1 cellular context compared by ENCODE assay signal in genomic region chr14:77032854-77033621, GRCh38.
TF ChIP-seq lines count a peak whose summit lies in the region.

No MANE protein-coding gene starts in this region.

TF ChIP-seq in HepG2, 621 proteins besides CTCF, POLR2A, EP300 and RAD21 (continued from another document and continues in another):
- no peak for TF ChIP-seq AFF4 (CRISPR knock-in tag; IDR thresholded peaks at IDR 0.05)
- TF ChIP-seq ARID3A (IDR thresholded peaks at IDR 0.05; ENCODE audit: low read depth, low read length), result no peak
- no peak for TF ChIP-seq PRDM15 (CRISPR knock-in tag; IDR thresholded peaks at IDR 0.05)
- TF ChIP-seq HMGA1 (CRISPR knock-in tag; conservative IDR thresholded peaks at IDR 0.05), result no peak
- TF ChIP-seq MYPOP (CRISPR knock-in tag; IDR thresholded peaks at IDR 0.05), result no peak
- TF ChIP-seq ZNF558 (CRISPR knock-in tag; IDR thresholded peaks at IDR 0.05; ENCODE audit: borderline replicate concordance), result no peak
- no peak for TF ChIP-seq HES4 (CRISPR knock-in tag; IDR thresholded peaks at IDR 0.05; ENCODE audit: borderline replicate concordance)
- TF ChIP-seq KLF16 (CRISPR knock-in tag; IDR thresholded peaks at IDR 0.05), result no peak; a peak in 1 of 4 replicates
- TF ChIP-seq BRD4 (CRISPR knock-in tag; IDR thresholded peaks at IDR 0.05), result no peak; the same call in 1 of the 2 replicates
- no peak for TF ChIP-seq KDM6A (CRISPR knock-in tag; IDR thresholded peaks at IDR 0.05; ENCODE audit: low read depth)
- no peak for TF ChIP-seq REST (IDR thresholded peaks at IDR 0.05; ENCODE audit: borderline replicate concordance in 1 of 2, low read depth in 1 of 2, low read length in 2 of 2)
- no peak for TF ChIP-seq ZNF468 (CRISPR knock-in tag; IDR thresholded peaks at IDR 0.05)
- no peak for TF ChIP-seq BORCS8-MEF2B (CRISPR knock-in tag; IDR thresholded peaks at IDR 0.05)
- TF ChIP-seq CREBL2 (CRISPR knock-in tag; IDR thresholded peaks at IDR 0.05; ENCODE audit: borderline replicate concordance), result no peak
- TF ChIP-seq ZNF382 (CRISPR knock-in tag; IDR thresholded peaks at IDR 0.05; ENCODE audit: borderline replicate concordance), result no peak
- TF ChIP-seq FUBP1 (CRISPR knock-in tag; IDR thresholded peaks at IDR 0.05; ENCODE audit: borderline replicate concordance), result no peak
- no peak for TF ChIP-seq HNRNPUL1 (IDR thresholded peaks at IDR 0.05; ENCODE audit: low read depth, low read length)
- TF ChIP-seq ZBTB42 (CRISPR knock-in tag; IDR thresholded peaks at IDR 0.05), result no peak
- no peak for TF ChIP-seq ZBTB46 (CRISPR knock-in tag; IDR thresholded peaks at IDR 0.05; ENCODE audit: borderline replicate concordance)
- no peak for TF ChIP-seq ERF (CRISPR knock-in tag; IDR thresholded peaks at IDR 0.05)
- no peak for TF ChIP-seq HOXA9 (CRISPR knock-in tag; IDR thresholded peaks at IDR 0.05; ENCODE audit: borderline replicate concordance)
- TF ChIP-seq HNRNPLL (IDR thresholded peaks at IDR 0.05; ENCODE audit: low read depth, low read length, poor library complexity, severe bottlenecking), result peak; percentile 15
- TF ChIP-seq ZNF446 (CRISPR knock-in tag; IDR thresholded peaks at IDR 0.05), result no peak
- TF ChIP-seq DBP (CRISPR knock-in tag; IDR thresholded peaks at IDR 0.05; ENCODE audit: not compliant biosample characterization), result no peak
- 0 out of 2 replicates have a peak, but pooled peaks have one; percentile 23 for TF ChIP-seq ZNF546 (CRISPR knock-in tag; conservative IDR thresholded peaks at IDR 0.05)
- TF ChIP-seq MAX (IDR thresholded peaks at IDR 0.05), result peak; percentile 11
- no peak for TF ChIP-seq RERE (CRISPR knock-in tag; IDR thresholded peaks at IDR 0.05; ENCODE audit: low read depth)
- TF ChIP-seq TCF7 (IDR thresholded peaks at IDR 0.05; ENCODE audit: low read depth), result no peak
